Comparison of ENCODE assay signal across 18 cellular contexts in the genomic region with DNA sequence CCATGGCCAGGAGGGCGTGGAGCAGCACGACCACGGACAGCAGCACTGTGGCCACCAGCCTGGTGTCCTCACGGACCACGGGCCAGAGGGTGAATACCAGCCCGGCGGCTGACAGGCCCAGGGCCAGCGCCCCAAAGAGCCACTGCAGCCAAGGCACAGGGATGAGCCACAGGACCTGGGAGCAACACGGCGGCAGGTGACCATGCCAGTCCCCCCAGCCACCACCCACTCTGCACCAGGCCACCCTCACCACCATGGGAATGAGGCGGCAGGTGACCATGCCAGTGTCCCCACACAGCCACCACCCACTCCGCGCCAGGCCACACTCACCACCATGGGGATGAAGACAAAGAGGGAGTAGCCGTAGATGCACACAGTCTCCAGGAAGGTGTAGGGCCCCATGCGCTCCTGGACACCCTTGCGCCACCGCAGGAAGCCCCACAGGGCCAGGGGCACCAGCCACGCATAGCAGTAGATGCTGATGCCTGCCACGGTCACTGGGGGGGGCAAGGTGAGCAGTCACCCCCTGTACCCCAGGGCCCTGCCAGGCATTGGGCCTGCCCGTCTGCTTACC.
"Had no signal": no experiment of that assay in that cellular context is flagged by ENCODE, and none has a peak within 500 bp of the region (broad histone marks: within the 10 kb centered on the region; RNA-seq: fewer than 3 reads in every experiment).

No MANE protein-coding gene starts in this region.

- ATAC-seq: activated CD8-positive, alpha-beta memory T cell treated with anti-CD3 and anti-CD28 coated beads, Interleukin-2, amount 10 ng/mL, durations not matched to agents 7 days and 5 days; activated T-helper 17 cell treated with anti-CD3 and anti-CD28 coated beads, Interleukin-2, amount 50 U/mL, for 72 hours; foreskin keratinocyte had no signal

- H3K9me3 Mint-ChIP-seq: activated CD4-positive, alpha-beta memory T cell treated with anti-CD3 and anti-CD28 coated beads for 36 hours; activated naive CD8-positive, alpha-beta T cell treated with anti-CD3 and anti-CD28 coated beads for 36 hours; activated T-helper 17 cell treated with anti-CD3 and anti-CD28 coated beads, Interleukin-2, amount 50 U/mL, for 72 hours; nephron progenitor cell had no signal

- DNase-seq: activated CD4-positive, alpha-beta memory T cell treated with anti-CD3 and anti-CD28 coated beads for 36 hours; activated CD4-positive, alpha-beta T cell treated with anti-CD3 and anti-CD28 coated beads for 4 hours; activated CD8-positive, alpha-beta memory T cell treated with anti-CD3 and anti-CD28 coated beads, Interleukin-2, amount 10 ng/mL, durations not matched to agents 7 days and 5 days; activated naive CD4-positive, alpha-beta T cell; activated naive CD8-positive, alpha-beta T cell treated with anti-CD3 and anti-CD28 coated beads for 36 hours; activated T-cell treated with anti-CD3 and anti-CD28 coated beads, Interleukin-2, amount 50 U/mL, for 1 hour; amniotic stem cell; foreskin keratinocyte; hypothalamus; islet precursor cell; nephron progenitor cell; occipital lobe; stimulated activated CD8-positive, alpha-beta memory T cell treated with anti-CD3 and anti-CD28 coated beads, Interleukin-4, amount 100 ng/mL, for 48 hours; stimulated activated naive CD4-positive, alpha-beta T cell; T-helper 2 cell had no signal

- H3K36me3 Mint-ChIP-seq: activated CD8-positive, alpha-beta memory T cell treated with anti-CD3 and anti-CD28 coated beads, Interleukin-2, amount 10 ng/mL, durations not matched to agents 7 days and 5 days had no signal

- H3K27ac Mint-ChIP-seq: activated CD4-positive, alpha-beta memory T cell treated with anti-CD3 and anti-CD28 coated beads for 36 hours; activated CD8-positive, alpha-beta memory T cell treated with anti-CD3 and anti-CD28 coated beads, Interleukin-2, amount 10 ng/mL, durations not matched to agents 7 days and 5 days; activated naive CD8-positive, alpha-beta T cell treated with anti-CD3 and anti-CD28 coated beads for 36 hours; activated T-helper 17 cell treated with anti-CD3 and anti-CD28 coated beads, Interleukin-2, amount 50 U/mL, for 72 hours had no signal

- H3K27me3 ChIP-seq: cardiac muscle cell, foreskin keratinocyte had no signal

- H3K4me3 ChIP-seq: cardiac muscle cell, lung had no signal

- H3K27ac ChIP-seq: cardiac muscle cell, foreskin keratinocyte had no signal

- H3K27me3 Mint-ChIP-seq: activated CD4-positive, alpha-beta memory T cell treated with anti-CD3 and anti-CD28 coated beads for 36 hours; activated CD8-positive, alpha-beta memory T cell treated with anti-CD3 and anti-CD28 coated beads, Interleukin-2, amount 10 ng/mL, durations not matched to agents 7 days and 5 days; activated naive CD8-positive, alpha-beta T cell treated with anti-CD3 and anti-CD28 coated beads for 36 hours; activated T-helper 17 cell treated with anti-CD3 and anti-CD28 coated beads, Interleukin-2, amount 50 U/mL, for 72 hours had no signal

- H3K4me1 ChIP-seq: foreskin keratinocyte had no signal

- H3K4me3 Mint-ChIP-seq: activated CD4-positive, alpha-beta memory T cell treated with anti-CD3 and anti-CD28 coated beads for 36 hours; activated CD8-positive, alpha-beta memory T cell treated with anti-CD3 and anti-CD28 coated beads, Interleukin-2, amount 10 ng/mL, durations not matched to agents 7 days and 5 days; activated naive CD8-positive, alpha-beta T cell treated with anti-CD3 and anti-CD28 coated beads for 36 hours; activated T-helper 17 cell treated with anti-CD3 and anti-CD28 coated beads, Interleukin-2, amount 50 U/mL, for 72 hours; nephron progenitor cell had no signal
